8 cellular contexts compared by ENCODE assay signal in genomic region chr7:1569833-1570632, GRCh38. TPM values are rescaled to one million over a fixed set of nuclear protein-coding genes. Genes with fewer than 3 reads are reported as not detected.
DNase-seq lines count a peak whose midpoint lies in the region; ATAC-seq and TF ChIP-seq lines count a peak whose summit lies in the region.

Gene PSMG3 (minus strand): TSS chr7:1570032. CDS start chr7:1569339, 693 bp downstream.

- H3K79me2 ChIP-seq in ACC112 (ENCODE audit: control insufficient read depth, insufficient read depth, low read length, unreplicated experiment) (peaks cover 20% of the 10 kb centered on the region), smooth muscle cell (ENCODE audit: low read depth) (peaks cover 10% of the 10 kb centered on the region)

- H3K9ac ChIP-seq in smooth muscle cell (ENCODE audit: low read depth): peak within 1 kb of the TSS; percentile 93

- peak; percentile 40 for TF ChIP-seq POLR2A in breast epithelium (IDR thresholded peaks at IDR 0.05)

- H3K27me3 ChIP-seq in ACC112 (ENCODE audit: insufficient read depth, low read length) (no peaks in the 10 kb centered on the region), breast epithelium (no peaks in the 10 kb centered on the region), smooth muscle cell (ENCODE audit: low read depth) (no peaks in the 10 kb centered on the region)

- H3K9me3 ChIP-seq in breast epithelium: no peaks in the 10 kb centered on the region
- H3K9me3 ChIP-seq in smooth muscle cell (replicated peaks; ENCODE audit: low read depth): no peaks in the 10 kb centered on the region

- H4K20me1 ChIP-seq in smooth muscle cell (ENCODE audit: low read depth): no peaks in the 10 kb centered on the region

- H3F3A ChIP-seq in smooth muscle cell (ENCODE audit: low read depth): peaks cover 28% of the 10 kb centered on the region

- DNase-seq in NCI-H2171 treated with DMSO at 0.1 percent for 48 hours (lab: John Stamatoyannopoulos, UW) (peak; percentile 88), breast epithelium (ENCODE audit: low spot score in 2 of 2) (peak; percentile 84 to 90), iPS-NIHi7 (ENCODE audit: extremely low spot score) (peak; percentile 89), smooth muscle cell (lab: John Stamatoyannopoulos, UW; ENCODE audit: unreplicated experiment) (peak; percentile 33)

- intact Hi-C loops in breast epithelium (cut with DNase I; ENCODE audit: low total_unique reads): no loop called here

- H3K36me3 ChIP-seq in ACC112 (ENCODE audit: insufficient read depth, low read length) (peaks cover 11% of the 10 kb centered on the region; the same call in 1 of the 2 replicates), breast epithelium (no peaks in the 10 kb centered on the region), smooth muscle cell (ENCODE audit: low read depth) (no peaks in the 10 kb centered on the region)

- ATAC-seq in GM18858 (IDR thresholded peaks at IDR 0.05; ENCODE audit: unreplicated experiment) (peak; percentile 69), HG03066 (IDR thresholded peaks at IDR 0.05; ENCODE audit: low read depth, unreplicated experiment) (peak; percentile 84)

- H3K27ac ChIP-seq in ACC112 (ENCODE audit: low read depth, low read length) (peak within 1 kb of the TSS; percentile 97), VCaP (peak within 1 kb of the TSS; percentile 87), breast epithelium (peak within 1 kb of the TSS; percentile 92 to 93), smooth muscle cell (ENCODE audit: low read depth) (peak within 1 kb of the TSS; percentile 87)

- H3K4me1 ChIP-seq in ACC112 (ENCODE audit: control insufficient read depth, insufficient read depth, low read length, unreplicated experiment): peaks cover 37% of the 10 kb centered on the region
- peaks cover 7 to 14% of the 10 kb centered on the region in 2 donors for H3K4me1 ChIP-seq in breast epithelium
- peaks cover 17% of the 10 kb centered on the region for H3K4me1 ChIP-seq in smooth muscle cell (ENCODE audit: low read depth)

- H2AFZ ChIP-seq in ACC112 (ENCODE audit: low read length, unreplicated experiment) (no peak within 1 kb of the TSS), smooth muscle cell (ENCODE audit: low read depth) (peak within 1 kb of the TSS; percentile 81)

- H3K4me3 ChIP-seq in ACC112 (ENCODE audit: low read depth, low read length): peak within 1 kb of the TSS; percentile 96
- H3K4me3 ChIP-seq in breast epithelium: peak within 1 kb of the TSS; percentile 71 to 91 (median 90)
- peak within 1 kb of the TSS; percentile 89 for H3K4me3 ChIP-seq in smooth muscle cell

- peak within 1 kb of the TSS; percentile 88 for H3K4me2 ChIP-seq in smooth muscle cell

- TF ChIP-seq CTCF in VCaP (conservative IDR thresholded peaks at IDR 0.05) (0 out of 2 replicates have a peak, but pooled peaks have one; percentile 15), breast epithelium (IDR thresholded peaks at IDR 0.05) (peak; percentile 21 to 43 (median 37)), smooth muscle cell (IDR thresholded peaks at IDR 0.05; ENCODE audit: borderline replicate concordance, insufficient read depth, poor library complexity, severe bottlenecking) (peak; percentile 9)

- WGBS in smooth muscle cell (ENCODE audit: low lambda C conversion rate): 11% methylated on average over 68 of the region's 95 CpGs

RNA-seq across cellular contexts. Expression of gene PSMG3, which starts in this region (rescaled TPM):
- total RNA-seq in breast epithelium (10 to 100 TPM; 32.6 to 52.8 (median 45.4) TPM), smooth muscle cell (24.5 and 30.7 TPM in 2 replicates)
- polyA plus RNA-seq in smooth muscle cell: 45.2 and 45.3 TPM in 2 replicates

Comparison
In these comparisons a context has a peak if more than half of its experiments do, and no peak if none do; other contexts are left out.
1. Peak in every context shown above with its lines: DNase-seq, ATAC-seq, H3K4me3 ChIP-seq and H3K27ac ChIP-seq.
2. DNase-seq: peak in every context shown above with its lines; median percentile 89 in iPS-NIHi7; 88 in NCI-H2171 treated with DMSO at 0.1 percent for 48 hours; 87 in breast epithelium; 33 in smooth muscle cell.